Comparison of ENCODE assay signal across 20 cellular contexts in the genomic region with DNA sequence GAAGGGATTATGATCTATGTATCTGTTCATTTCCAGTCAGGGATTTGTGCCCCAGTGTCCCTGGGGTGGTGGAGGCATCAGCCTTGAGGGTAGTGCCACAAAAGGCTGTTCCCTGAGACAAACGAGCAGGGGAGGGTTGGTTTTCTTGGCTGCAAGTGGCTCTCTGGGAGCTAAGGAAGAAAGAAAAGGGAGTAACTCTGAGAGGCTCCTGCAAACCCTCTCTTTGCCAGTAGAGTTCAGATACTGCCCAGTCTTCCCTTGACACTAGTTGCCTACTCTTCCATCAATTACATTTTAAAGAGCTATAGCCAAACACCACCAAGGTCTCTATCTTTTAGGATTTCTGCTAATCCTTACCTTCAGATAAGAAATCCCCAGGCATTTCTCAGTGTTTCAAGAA. TPM values are rescaled to one million over a fixed set of nuclear protein-coding genes. Genes with fewer than 3 reads are reported as not detected.
DNase-seq lines count a peak whose midpoint lies in the region; ATAC-seq and TF ChIP-seq lines count a peak whose summit lies in the region.
"Had no signal": no experiment of that assay in that cellular context is flagged by ENCODE, and none has a peak within 500 bp of the region (broad histone marks: within the 10 kb centered on the region; RNA-seq: fewer than 3 reads in every experiment).

No MANE protein-coding gene starts in this region.

- DNase-seq in DMS 273 (lab: John Stamatoyannopoulos, UW; ENCODE audit: unreplicated experiment) (peak; percentile 9), DMS 273 treated with DMSO at 0.1 percent for 48 hours (lab: John Stamatoyannopoulos, UW) (no peak), SK-MEL-5 (ENCODE audit: low read depth, low spot score) (peak; percentile 27), foreskin keratinocyte (no peak), aorta (no peak), endothelial cell (ENCODE audit: low spot score) (no peak)
- DNase-seq in CD4-positive, alpha-beta T cell: no peak
- DNase-seq: DMS153, GOT3, IMR-90, NCI-H1417 treated with DMSO at 0.1 percent for 48 hours, NCI-H2081, NCI-H2227 treated with DMSO at 0.1 percent for 48 hours, NCI-H524 treated with DMSO at 0.1 percent for 48 hours, T-cell had no signal

- WGBS in aorta, 2 donors: 13 to 17% methylated on average over 1 of the region's 1 CpG

- intact Hi-C loops in aorta (cut with DNase I): no loop called here
- intact Hi-C loops in CD4-positive, alpha-beta T cell (cut with DNase I, micrococcal nuclease): no loop called here

- H3K27ac ChIP-seq in foreskin keratinocyte (no peak overlapping the region), aorta (ENCODE audit: low read depth in 1 of 2, low read length in 2 of 2) (no peak overlapping the region)
- H3K27ac ChIP-seq in CD4-positive, alpha-beta T cell (ENCODE audit: low read depth, low read length): no peak overlapping the region
- H3K27ac ChIP-seq: 22Rv1; BLaER1 treated with 17β-estradiol and CSF1 and Interleukin-3, amounts not matched to agents 10 nM and 100 nM; SK-N-MC had no signal

- no peak overlapping the region for H3K4me3 ChIP-seq in aorta (ENCODE audit: low read length in 2 of 2)
- H3K4me3 ChIP-seq: BLaER1 treated with 17β-estradiol and CSF1 and Interleukin-3, amounts not matched to agents 10 nM and 100 nM; GM12878; SK-N-MC had no signal

- POLR2A ChIA-PET in CD4-positive, alpha-beta T cell (lab: Charles Lee): no interaction called here

- no peaks in the 10 kb centered on the region for H3K36me3 ChIP-seq in aorta (ENCODE audit: control insufficient read depth in 1 of 2, insufficient read depth in 2 of 2, low read length in 1 of 2)
- H3K36me3 ChIP-seq: BLaER1 treated with 17β-estradiol and CSF1 and Interleukin-3, amounts not matched to agents 10 nM and 100 nM had no signal

- peaks cover 7% of the 10 kb centered on the region for H3K4me1 Mint-ChIP-seq in endothelial cell (ENCODE audit: unreplicated experiment)
- no peaks in the 10 kb centered on the region for H3K4me1 Mint-ChIP-seq in CD4-positive, alpha-beta T cell (ENCODE audit: low read depth)

- peaks cover 6% of the 10 kb centered on the region for H3K9me3 Mint-ChIP-seq in endothelial cell (ENCODE audit: unreplicated experiment)
- no peaks in the 10 kb centered on the region for H3K9me3 Mint-ChIP-seq in CD4-positive, alpha-beta T cell

- H3K9me3 ChIP-seq in aorta (ENCODE audit: control insufficient read depth, low read length): peaks cover 2% of the 10 kb centered on the region
- H3K9me3 ChIP-seq in CD4-positive, alpha-beta T cell (ENCODE audit: control insufficient read depth, low read length): no peaks in the 10 kb centered on the region

- H3K27me3 ChIP-seq in foreskin keratinocyte (no peaks in the 10 kb centered on the region), aorta (ENCODE audit: control insufficient read depth in 1 of 2, insufficient read depth in 2 of 2, low read length in 1 of 2) (no peaks in the 10 kb centered on the region)
- no peaks in the 10 kb centered on the region for H3K27me3 ChIP-seq in CD4-positive, alpha-beta T cell (ENCODE audit: control insufficient read depth, insufficient read depth, low read length)
- H3K27me3 ChIP-seq: BLaER1 treated with 17β-estradiol and CSF1 and Interleukin-3, amounts not matched to agents 10 nM and 100 nM had no signal

- H3K4me1 ChIP-seq in foreskin keratinocyte (peaks cover 6% of the 10 kb centered on the region), aorta (ENCODE audit: control insufficient read depth in 1 of 2, insufficient read depth in 2 of 2, low read length in 2 of 2) (no peaks in the 10 kb centered on the region)
- H3K4me1 ChIP-seq: BLaER1 treated with 17β-estradiol and CSF1 and Interleukin-3, amounts not matched to agents 10 nM and 100 nM had no signal

- in situ Hi-C loops in SK-MEL-5 (cut with HindIII; ENCODE audit: low pct_unique_long_range_greater_than_20kb, low sequenced_read_pairs): no loop called here

- ATAC-seq in foreskin keratinocyte (peak; percentile 35), aorta (ENCODE audit: low FRiP score) (peak; percentile 33), HG03280 (IDR thresholded peaks at IDR 0.05; ENCODE audit: unreplicated experiment) (no peak)
- ATAC-seq in CD4-positive, alpha-beta T cell (ENCODE audit: poor library complexity): no peak
- ATAC-seq: GM12878, T-cell had no signal

- peaks cover 10% of the 10 kb centered on the region for H3K36me3 Mint-ChIP-seq in endothelial cell (ENCODE audit: low read depth, unreplicated experiment)
- H3K36me3 Mint-ChIP-seq in CD4-positive, alpha-beta T cell (ENCODE audit: low read depth): no peaks in the 10 kb centered on the region
- H3K36me3 Mint-ChIP-seq: T-cell had no signal

- H3K27ac Mint-ChIP-seq in endothelial cell (ENCODE audit: unreplicated experiment): no peak overlapping the region
- no peak overlapping the region for H3K27ac Mint-ChIP-seq in CD4-positive, alpha-beta T cell
- H3K27ac Mint-ChIP-seq: T-cell had no signal

- CTCF ChIA-PET in CD4-positive, alpha-beta T cell (lab: Charles Lee): no interaction called here

- no peak overlapping the region for H3K4me3 Mint-ChIP-seq in endothelial cell (ENCODE audit: unreplicated experiment)
- no peak overlapping the region for H3K4me3 Mint-ChIP-seq in CD4-positive, alpha-beta T cell
- H3K4me3 Mint-ChIP-seq: T-cell had no signal

- TF ChIP-seq CTCF in foreskin keratinocyte (conservative IDR thresholded peaks at IDR 0.05) (peak; percentile 16), endothelial cell (IDR thresholded peaks at IDR 0.05; ENCODE audit: unreplicated experiment) (no peak)
- TF ChIP-seq CTCF in CD4-positive, alpha-beta T cell (IDR thresholded peaks at IDR 0.05): no peak

- no peaks in the 10 kb centered on the region for H3K27me3 Mint-ChIP-seq in endothelial cell (ENCODE audit: unreplicated experiment)
- H3K27me3 Mint-ChIP-seq in CD4-positive, alpha-beta T cell: peaks cover 20% of the 10 kb centered on the region

RNA-seq across cellular contexts. Expression of gene KCTD1, which starts 18.5 kb away (rescaled TPM):
- 11.6 and 11.9 TPM in 2 replicates for total RNA-seq in SK-MEL-5 (2014; rRNA removed; shearing (Covaris generic))
- polyA plus RNA-seq in SK-MEL-5 (2015; cell fraction: cytosol; rRNA removed): 16.6 and 16.8 TPM in 2 replicates
- 10.0 and 13.5 TPM in 2 replicates for polyA plus RNA-seq in SK-MEL-5 (2015; cell fraction: nucleus; rRNA removed)
- total RNA-seq in foreskin keratinocyte: 46.6 and 50.5 TPM in 2 replicates
- 33.7 and 34.9 TPM in 2 replicates for polyA plus RNA-seq in foreskin keratinocyte
- total RNA-seq in aorta: 10 to 100 TPM; 10.7 to 13.2 TPM
- polyA plus RNA-seq in aorta: 1 to 10 TPM; 5.1 to 7.9 TPM
- 10.6 TPM for total RNA-seq in endothelial cell (ENCODE audit: unreplicated experiment)
- total RNA-seq in CD4-positive, alpha-beta T cell: 1 to 10 TPM in 1 of 2 experiments, under 1 TPM in 1; 0.74 to 1.1 TPM

Comparison
In these comparisons a context has a peak if more than half of its experiments do, and no peak if none do; other contexts are left out.
1. DNase-seq: peak in DMS 273 (single experiment) and SK-MEL-5 (single experiment); none in DMS 273 treated with DMSO at 0.1 percent for 48 hours (single experiment), foreskin keratinocyte (0 of 2), aorta (0 of 2), endothelial cell (single experiment) and CD4-positive, alpha-beta T cell (0 of 10).
2. ATAC-seq: peak in foreskin keratinocyte (single experiment) and aorta (single experiment); none in CD4-positive, alpha-beta T cell (single experiment) and HG03280 (single experiment).